1 cellular context compared by ENCODE assay signal in the genomic region with DNA sequence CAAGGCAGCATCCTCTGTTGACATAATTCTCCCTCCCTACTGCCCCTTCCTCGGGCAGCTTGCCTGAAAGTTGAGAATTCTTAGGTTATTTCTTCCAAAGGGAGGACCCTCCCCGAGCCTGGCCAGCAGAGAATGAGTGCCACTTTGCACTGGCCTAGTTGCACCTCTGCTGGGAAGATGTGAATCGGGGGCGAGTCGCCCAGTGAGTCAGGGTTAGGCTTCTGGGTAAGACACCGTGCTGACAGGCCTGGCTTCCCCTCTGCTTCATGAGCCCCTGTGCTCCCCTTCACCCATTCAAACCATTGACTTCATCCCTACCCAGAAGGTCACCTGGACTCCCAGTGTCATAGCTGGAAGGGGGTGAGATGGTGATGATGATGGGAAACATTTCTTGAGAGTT.
TF ChIP-seq lines count a peak whose summit lies in the region.

No MANE protein-coding gene starts in this region.

TF ChIP-seq in IMR-90, 13 proteins besides CTCF, POLR2A, EP300 and RAD21 (continued from another document):
- TF ChIP-seq, protein P1, sequence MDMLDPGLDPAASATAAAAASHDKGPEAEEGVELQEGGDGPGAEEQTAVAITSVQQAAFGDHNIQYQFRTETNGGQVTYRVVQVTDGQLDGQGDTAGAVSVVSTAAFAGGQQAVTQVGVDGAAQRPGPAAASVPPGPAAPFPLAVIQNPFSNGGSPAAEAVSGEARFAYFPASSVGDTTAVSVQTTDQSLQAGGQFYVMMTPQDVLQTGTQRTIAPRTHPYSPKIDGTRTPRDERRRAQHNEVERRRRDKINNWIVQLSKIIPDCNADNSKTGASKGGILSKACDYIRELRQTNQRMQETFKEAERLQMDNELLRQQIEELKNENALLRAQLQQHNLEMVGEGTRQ (IDR thresholded peaks at IDR 0.05; ENCODE audit: low read depth, low read length), result no peak
